ENCODE assay signal across 8 cellular contexts in genomic region chr15:65049418-65049840, GRCh38. TPM values are rescaled to one million over a fixed set of nuclear protein-coding genes. Genes with fewer than 3 reads are reported as not detected.
DNase-seq lines count a peak whose midpoint lies in the region; ATAC-seq and TF ChIP-seq lines count a peak whose summit lies in the region.

No MANE protein-coding gene starts in this region.

- H3K9me3 Mint-ChIP-seq in activated CD4-positive, alpha-beta memory T cell treated with anti-CD3 and anti-CD28 coated beads for 36 hours = no peaks in the 10 kb centered on the region

- ATAC-seq in HG03432 (IDR thresholded peaks at IDR 0.05; ENCODE audit: unreplicated experiment) = peak; percentile 89
- peak; percentile 21 to 47 (median 30) for ATAC-seq in right lobe of liver

- no peaks in the 10 kb centered on the region for H3K36me3 ChIP-seq in right lobe of liver

- intact Hi-C loops in activated CD4-positive, alpha-beta memory T cell treated with anti-CD3 and anti-CD28 coated beads for 36 hours (cut with micrococcal nuclease) = no loop called here
- intact Hi-C loops in dorsolateral prefrontal cortex (cut with DNase I) = no loop called here
- intact Hi-C loops in right lobe of liver (cut with DNase I) = no loop called here

- H3K27ac Mint-ChIP-seq in activated CD4-positive, alpha-beta memory T cell treated with anti-CD3 and anti-CD28 coated beads for 36 hours = no peak overlapping the region

- no peak for TF ChIP-seq CTCF in AG04450 (IDR thresholded peaks at IDR 0.05; ENCODE audit: low read depth, low read length)
- TF ChIP-seq CTCF in dorsolateral prefrontal cortex (IDR thresholded peaks at IDR 0.05 in 54 of 56, conservative IDR thresholded peaks at IDR 0.05 in 2 of 56; ENCODE audit: low read depth in 1 of 56, partially characterized antibody in 56 of 56) = peak in 8 of 56 donors; percentile 6 to 29 (median 18)
- TF ChIP-seq CTCF in right lobe of liver (IDR thresholded peaks at IDR 0.05) = no peak

- H3K27ac ChIP-seq in AG04450 (ENCODE audit: low read depth, low read length) = no peak overlapping the region
- no peak overlapping the region for H3K27ac ChIP-seq in dorsolateral prefrontal cortex
- H3K27ac ChIP-seq in right lobe of liver = no peak overlapping the region

- CTCF ChIA-PET in AG04450 (lab: Charles Lee) = interaction anchor here (1.6 to 7.7 kb wide), 2 partner anchors 15 to 53 kb away, joined by 7 to 127 read pairs; no protein-coding TSS in a partner anchor
- CTCF ChIA-PET in activated CD4-positive, alpha-beta memory T cell treated with anti-CD3 and anti-CD28 coated beads for 36 hours (lab: Charles Lee) = no interaction called here

- H3K4me3 Mint-ChIP-seq in activated CD4-positive, alpha-beta memory T cell treated with anti-CD3 and anti-CD28 coated beads for 36 hours = peak overlapping the region; percentile 26

- H3K27me3 ChIP-seq in AG04450 (ENCODE audit: control insufficient read depth, insufficient read depth, low read length) (no peaks in the 10 kb centered on the region), dorsolateral prefrontal cortex (no peaks in the 10 kb centered on the region), right lobe of liver (no peaks in the 10 kb centered on the region)

- H3K27me3 Mint-ChIP-seq in activated CD4-positive, alpha-beta memory T cell treated with anti-CD3 and anti-CD28 coated beads for 36 hours = no peaks in the 10 kb centered on the region

- WGBS in right lobe of liver (ENCODE audit: insufficient coverage, low coverage, low lambda C conversion rate, missing lambda C conversion rate) = 24% methylated on average over 6 of the region's 19 CpGs

- H3K4me1 ChIP-seq in right lobe of liver = peaks cover 0 to 15% (median 5%) of the 10 kb centered on the region in 4 donors

- H3K4me3 ChIP-seq in AG04450 (ENCODE audit: low read depth, low read length) = peak overlapping the region; percentile 25
- H3K4me3 ChIP-seq in dorsolateral prefrontal cortex = peak overlapping the region; percentile 15 to 70 (median 53)
- peak overlapping the region in 1 of 3 donors; percentile 22 for H3K4me3 ChIP-seq in right lobe of liver

- H3K36me3 Mint-ChIP-seq in activated CD4-positive, alpha-beta memory T cell treated with anti-CD3 and anti-CD28 coated beads for 36 hours = no peaks in the 10 kb centered on the region

- POLR2A ChIA-PET in AG04450 (lab: Yijun Ruan, JAX) = interaction anchor here (0.6 to 1.2 kb wide), 4 partner anchors 15 to 30 kb away, joined by 3 read pairs; partner anchors contain the start of gene RASL12
- POLR2A ChIA-PET in activated CD4-positive, alpha-beta memory T cell treated with anti-CD3 and anti-CD28 coated beads for 36 hours (lab: Charles Lee) = interaction anchor here (0.7 kb wide), 1 partner anchor 15 kb away, joined by 4 read pairs; no protein-coding TSS in a partner anchor

- DNase-seq in AG04450 (ENCODE audit: low read depth, low spot score) = no peak
- peak; percentile 95 for DNase-seq in GM19238 (ENCODE audit: insufficient read length, low spot score)
- peak; percentile 94 to 98 for DNase-seq in NCI-H526 (lab: John Stamatoyannopoulos, UW)
- peak; percentile 92 for DNase-seq in activated CD4-positive, alpha-beta memory T cell treated with anti-CD3 and anti-CD28 coated beads for 36 hours
- DNase-seq in dorsolateral prefrontal cortex = peak; percentile 83 to 98 (median 96)
- peak; percentile 70 to 81 (median 76) for DNase-seq in right lobe of liver
- DNase-seq in stimulated activated CD4-positive, alpha-beta T cell treated with anti-CD3 and anti-CD28 coated beads, Interleukin-4, amount 100 ng/mL, for 24 hours = peak; percentile 90

- TF ChIP-seq POLR2A in right lobe of liver (IDR thresholded peaks at IDR 0.05) = no peak

- no peaks in the 10 kb centered on the region; the same call in 1 of the 2 replicates for H3K9me3 ChIP-seq in AG04450 (ENCODE audit: control insufficient read depth, insufficient read depth, low read length)
- no peaks in the 10 kb centered on the region for H3K9me3 ChIP-seq in right lobe of liver

- peaks cover 12% of the 10 kb centered on the region for H3K4me1 Mint-ChIP-seq in activated CD4-positive, alpha-beta memory T cell treated with anti-CD3 and anti-CD28 coated beads for 36 hours (ENCODE audit: low read depth)

RNA-seq across cellular contexts. Expression of gene SLC51B, which starts 4.2 kb away (rescaled TPM):
- 0.50 and 0.61 TPM in 2 replicates for polyA plus RNA-seq in AG04450 (2011; rRNA removed)
- 0.48 TPM in 1 of 2 replicates, not detected in the other for polyA minus RNA-seq in AG04450 (2011; rRNA and poly(A)+ RNA removed)
- total RNA-seq in activated CD4-positive, alpha-beta memory T cell treated with anti-CD3 and anti-CD28 coated beads for 36 hours = not detected
- not detected for total RNA-seq in dorsolateral prefrontal cortex
- total RNA-seq in right lobe of liver = 10 to 100 TPM in 1 of 6 experiments, 1 to 10 TPM in 4, under 1 TPM in 1; 0.32 to 10.1 (median 2.7) TPM

RNA-seq across cellular contexts. Expression of gene RASL12, which starts 18.4 kb away (rescaled TPM):
- 11.4 and 13.8 TPM in 2 replicates for polyA plus RNA-seq in AG04450 (2011; rRNA removed)
- 13.9 and 21.2 TPM in 2 replicates for polyA minus RNA-seq in AG04450 (2011; rRNA and poly(A)+ RNA removed)
- not detected for total RNA-seq in activated CD4-positive, alpha-beta memory T cell treated with anti-CD3 and anti-CD28 coated beads for 36 hours
- total RNA-seq in dorsolateral prefrontal cortex (10 to 100 TPM in 82 of 120 experiments, 1 to 10 TPM in 38; 3.5 to 40.4 (median 12.5) TPM), right lobe of liver (1 to 10 TPM in 1 of 6 experiments, under 1 TPM in 5; 0.07 to 1.5 (median 0.24) TPM)

RNA-seq across cellular contexts. Expression of gene MTFMT, which starts 20.0 kb away (rescaled TPM):
- polyA plus RNA-seq in AG04450 (2011; rRNA removed) = 11.6 and 15.3 TPM in 2 replicates
- 6.3 and 17.1 TPM in 2 replicates for polyA minus RNA-seq in AG04450 (2011; rRNA and poly(A)+ RNA removed)
- total RNA-seq in activated CD4-positive, alpha-beta memory T cell treated with anti-CD3 and anti-CD28 coated beads for 36 hours = 10 to 100 TPM; 18.2 to 18.3 TPM
- total RNA-seq in dorsolateral prefrontal cortex = 10 to 100 TPM in 113 of 120 experiments, 1 to 10 TPM in 7; 4.9 to 24.8 (median 15.2) TPM
- total RNA-seq in right lobe of liver = 10 to 100 TPM in 5 of 6 experiments, 1 to 10 TPM in 1; 9.2 to 24.3 (median 13.0) TPM

RNA-seq across cellular contexts. Expression of gene KBTBD13, which starts 27.1 kb away (rescaled TPM):
- not detected in 2 replicates for polyA plus RNA-seq in AG04450 (2011; rRNA removed)
- polyA minus RNA-seq in AG04450 (2011; rRNA and poly(A)+ RNA removed) = 0.09 TPM in 1 of 2 replicates, not detected in the other
- total RNA-seq in activated CD4-positive, alpha-beta memory T cell treated with anti-CD3 and anti-CD28 coated beads for 36 hours = not detected
- total RNA-seq in dorsolateral prefrontal cortex (under 1 TPM in 4 of 120 experiments, not detected in 116; 0.13 to 0.17 (median 0.15) TPM), right lobe of liver (not detected)

RNA-seq across cellular contexts. Expression of gene SPG21, which starts 59.7 kb away (rescaled TPM):
- 85.7 and 101 TPM in 2 replicates for polyA plus RNA-seq in AG04450 (2011; rRNA removed)
- 49.5 and 57.6 TPM in 2 replicates for polyA minus RNA-seq in AG04450 (2011; rRNA and poly(A)+ RNA removed)
- 10 to 100 TPM; 69.3 to 73.0 TPM for total RNA-seq in activated CD4-positive, alpha-beta memory T cell treated with anti-CD3 and anti-CD28 coated beads for 36 hours
- 10 to 100 TPM; 41.3 to 69.1 (median 50.6) TPM for total RNA-seq in dorsolateral prefrontal cortex
- total RNA-seq in right lobe of liver = 10 to 100 TPM; 35.2 to 70.4 (median 52.2) TPM
